ENCODE assay signal across 1 cellular context in the genomic region with DNA sequence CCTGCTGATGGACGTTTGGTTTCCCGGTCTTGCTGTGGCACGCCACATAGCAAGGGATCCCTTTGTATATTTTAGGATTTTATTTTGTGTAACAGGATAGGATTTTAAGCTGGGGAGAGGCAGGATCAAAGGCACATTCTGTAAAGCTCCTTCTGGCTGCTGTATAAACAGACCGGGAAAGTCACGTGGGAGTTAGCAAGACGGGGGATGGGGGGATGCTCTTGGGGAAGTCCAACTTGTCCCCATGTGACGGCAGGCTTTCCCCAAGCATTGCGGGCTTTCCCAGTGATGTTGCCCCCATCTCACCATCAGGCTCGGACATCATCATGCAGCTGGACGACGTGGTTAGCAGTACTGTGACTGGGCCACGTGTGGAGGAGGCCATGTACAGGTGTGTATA.
TF ChIP-seq lines count a peak whose summit lies in the region.

No MANE protein-coding gene starts in this region.

TF ChIP-seq in HepG2, 621 proteins besides CTCF, POLR2A, EP300 and RAD21:
- TF ChIP-seq, protein P1, sequence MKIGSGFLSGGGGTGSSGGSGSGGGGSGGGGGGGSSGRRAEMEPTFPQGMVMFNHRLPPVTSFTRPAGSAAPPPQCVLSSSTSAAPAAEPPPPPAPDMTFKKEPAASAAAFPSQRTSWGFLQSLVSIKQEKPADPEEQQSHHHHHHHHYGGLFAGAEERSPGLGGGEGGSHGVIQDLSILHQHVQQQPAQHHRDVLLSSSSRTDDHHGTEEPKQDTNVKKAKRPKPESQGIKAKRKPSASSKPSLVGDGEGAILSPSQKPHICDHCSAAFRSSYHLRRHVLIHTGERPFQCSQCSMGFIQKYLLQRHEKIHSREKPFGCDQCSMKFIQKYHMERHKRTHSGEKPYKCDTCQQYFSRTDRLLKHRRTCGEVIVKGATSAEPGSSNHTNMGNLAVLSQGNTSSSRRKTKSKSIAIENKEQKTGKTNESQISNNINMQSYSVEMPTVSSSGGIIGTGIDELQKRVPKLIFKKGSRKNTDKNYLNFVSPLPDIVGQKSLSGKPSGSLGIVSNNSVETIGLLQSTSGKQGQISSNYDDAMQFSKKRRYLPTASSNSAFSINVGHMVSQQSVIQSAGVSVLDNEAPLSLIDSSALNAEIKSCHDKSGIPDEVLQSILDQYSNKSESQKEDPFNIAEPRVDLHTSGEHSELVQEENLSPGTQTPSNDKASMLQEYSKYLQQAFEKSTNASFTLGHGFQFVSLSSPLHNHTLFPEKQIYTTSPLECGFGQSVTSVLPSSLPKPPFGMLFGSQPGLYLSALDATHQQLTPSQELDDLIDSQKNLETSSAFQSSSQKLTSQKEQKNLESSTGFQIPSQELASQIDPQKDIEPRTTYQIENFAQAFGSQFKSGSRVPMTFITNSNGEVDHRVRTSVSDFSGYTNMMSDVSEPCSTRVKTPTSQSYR (CRISPR knock-in tag; IDR thresholded peaks at IDR 0.05; ENCODE audit: borderline replicate concordance), result peak; percentile 77
- TF ChIP-seq PAWR (CRISPR knock-in tag; IDR thresholded peaks at IDR 0.05; ENCODE audit: borderline replicate concordance) (no peak), HNRNPL (IDR thresholded peaks at IDR 0.05; ENCODE audit: low read depth, low read length) (no peak), ZNF562 (CRISPR knock-in tag; IDR thresholded peaks at IDR 0.05; ENCODE audit: borderline replicate concordance) (no peak), ZFP37 (CRISPR knock-in tag; IDR thresholded peaks at IDR 0.05; ENCODE audit: borderline replicate concordance) (no peak), SMYD3 (CRISPR knock-in tag; IDR thresholded peaks at IDR 0.05) (no peak), KLF12 (CRISPR knock-in tag; IDR thresholded peaks at IDR 0.05; ENCODE audit: borderline replicate concordance) (no peak), TCF7 (IDR thresholded peaks at IDR 0.05; ENCODE audit: low read depth) (peak; percentile 40; the same call in 1 of the 2 replicates)
- TF ChIP-seq, protein P2, sequence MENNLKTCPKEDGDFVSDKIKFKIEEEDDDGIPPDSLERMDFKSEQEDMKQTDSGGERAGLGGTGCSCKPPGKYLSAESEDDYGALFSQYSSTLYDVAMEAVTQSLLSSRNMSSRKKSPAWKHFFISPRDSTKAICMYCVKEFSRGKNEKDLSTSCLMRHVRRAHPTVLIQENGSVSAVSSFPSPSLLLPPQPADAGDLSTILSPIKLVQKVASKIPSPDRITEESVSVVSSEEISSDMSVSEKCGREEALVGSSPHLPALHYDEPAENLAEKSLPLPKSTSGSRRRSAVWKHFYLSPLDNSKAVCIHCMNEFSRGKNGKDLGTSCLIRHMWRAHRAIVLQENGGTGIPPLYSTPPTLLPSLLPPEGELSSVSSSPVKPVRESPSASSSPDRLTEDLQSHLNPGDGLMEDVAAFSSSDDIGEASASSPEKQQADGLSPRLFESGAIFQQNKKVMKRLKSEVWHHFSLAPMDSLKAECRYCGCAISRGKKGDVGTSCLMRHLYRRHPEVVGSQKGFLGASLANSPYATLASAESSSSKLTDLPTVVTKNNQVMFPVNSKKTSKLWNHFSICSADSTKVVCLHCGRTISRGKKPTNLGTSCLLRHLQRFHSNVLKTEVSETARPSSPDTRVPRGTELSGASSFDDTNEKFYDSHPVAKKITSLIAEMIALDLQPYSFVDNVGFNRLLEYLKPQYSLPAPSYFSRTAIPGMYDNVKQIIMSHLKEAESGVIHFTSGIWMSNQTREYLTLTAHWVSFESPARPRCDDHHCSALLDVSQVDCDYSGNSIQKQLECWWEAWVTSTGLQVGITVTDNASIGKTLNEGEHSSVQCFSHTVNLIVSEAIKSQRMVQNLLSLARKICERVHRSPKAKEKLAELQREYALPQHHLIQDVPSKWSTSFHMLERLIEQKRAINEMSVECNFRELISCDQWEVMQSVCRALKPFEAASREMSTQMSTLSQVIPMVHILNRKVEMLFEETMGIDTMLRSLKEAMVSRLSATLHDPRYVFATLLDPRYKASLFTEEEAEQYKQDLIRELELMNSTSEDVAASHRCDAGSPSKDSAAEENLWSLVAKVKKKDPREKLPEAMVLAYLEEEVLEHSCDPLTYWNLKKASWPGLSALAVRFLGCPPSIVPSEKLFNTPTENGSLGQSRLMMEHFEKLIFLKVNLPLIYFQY (CRISPR knock-in tag; IDR thresholded peaks at IDR 0.05; ENCODE audit: borderline replicate concordance), result no peak
TF ChIP-seq in HepG2: peak in this region for 2.
